In the genomic region with DNA sequence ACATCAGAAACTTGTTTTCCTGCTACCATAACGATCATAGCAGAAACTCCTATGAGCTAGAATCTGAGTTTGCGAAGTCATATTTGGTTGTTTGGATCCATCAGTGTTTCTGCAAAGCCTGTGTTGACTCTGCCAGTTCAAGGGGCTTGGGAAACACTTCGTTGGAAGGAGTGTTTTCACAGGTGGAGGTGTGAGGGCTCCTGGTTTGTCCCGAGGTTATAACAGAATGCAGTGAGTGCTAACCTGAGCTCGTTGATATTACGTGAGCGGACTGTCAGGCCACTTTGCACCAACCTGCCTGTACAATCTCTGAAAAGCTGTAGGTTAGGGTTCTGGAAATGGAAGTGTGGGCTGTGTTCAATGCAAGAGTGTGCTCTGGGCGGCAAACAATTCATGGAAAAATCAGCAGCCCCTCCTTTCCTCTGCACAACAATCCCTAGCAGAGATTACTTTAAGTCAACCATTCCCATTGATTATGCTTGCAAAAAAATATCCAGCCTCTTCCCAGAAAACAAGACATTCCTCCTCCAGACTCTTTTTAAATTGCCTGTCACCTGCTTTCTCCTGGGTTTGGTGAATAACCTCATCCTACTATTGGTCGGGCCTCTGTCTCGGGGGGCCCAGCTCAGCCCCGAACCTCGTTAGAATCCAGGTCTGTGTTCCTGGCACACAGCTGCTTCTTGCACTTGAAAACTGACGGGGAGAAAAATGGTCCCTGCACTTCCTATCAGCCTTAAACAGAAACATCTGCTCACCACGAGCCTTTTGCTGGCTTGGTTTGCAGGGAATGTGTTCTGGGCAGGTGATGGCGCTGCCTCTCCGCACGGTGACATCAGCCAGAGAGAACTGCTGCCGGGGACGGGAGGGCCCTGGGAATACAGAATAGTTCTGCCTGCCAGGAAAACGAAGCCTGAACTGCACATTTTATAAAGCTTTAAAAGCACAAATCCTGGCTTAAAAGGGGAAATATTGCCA, we compare ENCODE assay signal across 13 cellular contexts.
DNase-seq lines count a peak whose midpoint lies in the region; ATAC-seq and TF ChIP-seq lines count a peak whose summit lies in the region.
"Had no signal": no experiment of that assay in that cellular context is flagged by ENCODE, and none has a peak within 500 bp of the region (broad histone marks: within the 10 kb centered on the region; RNA-seq: fewer than 3 reads in every experiment).

No MANE protein-coding gene starts in this region.

- H3K27me3 ChIP-seq in cardiac muscle cell (peaks cover 24% of the 10 kb centered on the region), right atrium auricular region (no peaks in the 10 kb centered on the region)
- H3K27me3 ChIP-seq in naive thymus-derived CD4-positive, alpha-beta T cell (ENCODE audit: control insufficient read depth in 2 of 2, insufficient read depth in 2 of 2, low read length in 2 of 2), result no peaks in the 10 kb centered on the region

- H3K36me3 ChIP-seq in cardiac muscle cell (no peaks in the 10 kb centered on the region), right atrium auricular region (no peaks in the 10 kb centered on the region)
- no peaks in the 10 kb centered on the region for H3K36me3 ChIP-seq in naive thymus-derived CD4-positive, alpha-beta T cell (ENCODE audit: control insufficient read depth in 2 of 3, insufficient read depth in 3 of 3, low read length in 3 of 3)

- CTCF ChIA-PET in naive thymus-derived CD4-positive, alpha-beta T cell (lab: Charles Lee), result no interaction called here

- no peak overlapping the region for H3K27ac ChIP-seq in cardiac muscle cell
- H3K27ac ChIP-seq in right atrium auricular region, result no peak overlapping the region
- H3K27ac ChIP-seq in naive thymus-derived CD4-positive, alpha-beta T cell (ENCODE audit: low read depth, low read length), result no peak overlapping the region
- H3K27ac ChIP-seq: HL-60 had no signal

- no peak for TF ChIP-seq CTCF in cardiac muscle cell (IDR thresholded peaks at IDR 0.05; ENCODE audit: low read depth, low read length)
- peak in 1 of 2 donors; percentile 21 for TF ChIP-seq CTCF in right atrium auricular region (IDR thresholded peaks at IDR 0.05)

- H3K9me3 Mint-ChIP-seq in naive thymus-derived CD4-positive, alpha-beta T cell, result peaks cover 0 to 20% (median 4%) of the 10 kb centered on the region in 11 donors
- H3K9me3 Mint-ChIP-seq: activated naive CD8-positive, alpha-beta T cell treated with anti-CD3 and anti-CD28 coated beads, Interleukin-2, amount 10 ng/mL, durations not matched to agents 7 days and 5 days had no signal

- no peaks in the 10 kb centered on the region for H3K9me3 ChIP-seq in cardiac muscle cell (ENCODE audit: low read depth)
- no peaks in the 10 kb centered on the region for H3K9me3 ChIP-seq in right atrium auricular region
- peaks cover 0 to 3% (median 0%) of the 10 kb centered on the region in 3 experiments for H3K9me3 ChIP-seq in naive thymus-derived CD4-positive, alpha-beta T cell (ENCODE audit: control insufficient read depth in 2 of 3, low read length in 3 of 3)

- no peak overlapping the region for H3K4me3 ChIP-seq in cardiac muscle cell
- H3K4me3 ChIP-seq in right atrium auricular region, result no peak overlapping the region
- H3K4me3 ChIP-seq in naive thymus-derived CD4-positive, alpha-beta T cell (ENCODE audit: low read length), result no peak overlapping the region

- H3K27ac Mint-ChIP-seq in naive thymus-derived CD4-positive, alpha-beta T cell, result no peak overlapping the region
- H3K27ac Mint-ChIP-seq: activated CD8-positive, alpha-beta T cell treated with anti-CD3 and anti-CD28 coated beads, Interleukin-2, amount 10 ng/mL, durations not matched to agents 7 days and 5 days; activated naive CD8-positive, alpha-beta T cell treated with anti-CD3 and anti-CD28 coated beads, Interleukin-2, amount 10 ng/mL, durations not matched to agents 7 days and 5 days; B cell had no signal

- POLR2A ChIA-PET in naive thymus-derived CD4-positive, alpha-beta T cell (lab: Charles Lee), result no interaction called here

- no peak overlapping the region for H3K4me3 Mint-ChIP-seq in naive thymus-derived CD4-positive, alpha-beta T cell
- H3K4me3 Mint-ChIP-seq: activated CD8-positive, alpha-beta T cell treated with anti-CD3 and anti-CD28 coated beads, Interleukin-2, amount 10 ng/mL, durations not matched to agents 7 days and 5 days; activated naive CD8-positive, alpha-beta T cell treated with anti-CD3 and anti-CD28 coated beads, Interleukin-2, amount 10 ng/mL, durations not matched to agents 7 days and 5 days; B cell had no signal

- intact Hi-C loops in left ventricle myocardium superior (cut with micrococcal nuclease), result no loop called here
- intact Hi-C loops in naive thymus-derived CD4-positive, alpha-beta T cell (cut with micrococcal nuclease), result no loop called here

- H3K4me1 ChIP-seq in cardiac muscle cell (ENCODE audit: low read depth), result no peaks in the 10 kb centered on the region
- H3K4me1 ChIP-seq in right atrium auricular region, result peaks cover 0 to 14% of the 10 kb centered on the region in 2 donors
- H3K4me1 ChIP-seq in naive thymus-derived CD4-positive, alpha-beta T cell (ENCODE audit: control insufficient read depth in 2 of 2, insufficient read depth in 2 of 2, low read length in 2 of 2), result no peaks in the 10 kb centered on the region

- H3K36me3 Mint-ChIP-seq in naive thymus-derived CD4-positive, alpha-beta T cell, result no peaks in the 10 kb centered on the region
- H3K36me3 Mint-ChIP-seq: activated naive CD8-positive, alpha-beta T cell treated with anti-CD3 and anti-CD28 coated beads, Interleukin-2, amount 10 ng/mL, durations not matched to agents 7 days and 5 days had no signal

- peaks cover 0 to 32% (median 14%) of the 10 kb centered on the region in 5 donors for H3K27me3 Mint-ChIP-seq in naive thymus-derived CD4-positive, alpha-beta T cell
- H3K27me3 Mint-ChIP-seq: activated naive CD8-positive, alpha-beta T cell treated with anti-CD3 and anti-CD28 coated beads, Interleukin-2, amount 10 ng/mL, durations not matched to agents 7 days and 5 days had no signal

- DNase-seq in cardiac muscle cell (ENCODE audit: low read depth in 1 of 2, low spot score in 1 of 2) (peak; percentile 17 to 51), right atrium auricular region (ENCODE audit: low spot score) (no peak), NCI-H774 (lab: John Stamatoyannopoulos, UW) (peak; percentile 38), left ventricle myocardium superior (peak; percentile 35), AG08396 (ENCODE audit: low spot score) (no peak)
- no peak for DNase-seq in stimulated activated naive CD4-positive, alpha-beta T cell (lab: John Stamatoyannopoulos, UW)
- no peak for DNase-seq in naive thymus-derived CD4-positive, alpha-beta T cell
- DNase-seq: activated CD8-positive, alpha-beta T cell treated with anti-CD3 and anti-CD28 coated beads, Interleukin-2, amount 10 ng/mL, durations not matched to agents 7 days and 5 days; activated naive CD8-positive, alpha-beta T cell treated with anti-CD3 and anti-CD28 coated beads, Interleukin-2, amount 10 ng/mL, durations not matched to agents 7 days and 5 days; stimulated activated CD4-positive, alpha-beta T cell treated with anti-CD3 and anti-CD28 coated beads, Interleukin-1b, Interleukin-23, amount 100 ng/mL, for 48 hours had no signal

- ATAC-seq in left ventricle myocardium superior, result peak; percentile 63
- no peak for ATAC-seq in GM18909 (IDR thresholded peaks at IDR 0.05; ENCODE audit: poor library complexity, unreplicated experiment)
- no peak for ATAC-seq in naive thymus-derived CD4-positive, alpha-beta T cell
- ATAC-seq: activated CD8-positive, alpha-beta T cell treated with anti-CD3 and anti-CD28 coated beads, Interleukin-2, amount 10 ng/mL, durations not matched to agents 7 days and 5 days had no signal

- H3K4me1 Mint-ChIP-seq in naive thymus-derived CD4-positive, alpha-beta T cell, result no peaks in the 10 kb centered on the region
- H3K4me1 Mint-ChIP-seq: activated naive CD8-positive, alpha-beta T cell treated with anti-CD3 and anti-CD28 coated beads, Interleukin-2, amount 10 ng/mL, durations not matched to agents 7 days and 5 days; B cell had no signal

Comparison
In these comparisons a context has a peak if more than half of its experiments do, and no peak if none do; other contexts are left out.
1. DNase-seq: peak in cardiac muscle cell (2 of 2), NCI-H774 (single experiment) and left ventricle myocardium superior (single experiment); none in right atrium auricular region (single experiment), stimulated activated naive CD4-positive, alpha-beta T cell (0 of 6), AG08396 (single experiment) and naive thymus-derived CD4-positive, alpha-beta T cell (0 of 9).